Comparison of ENCODE assay signal across 1 cellular context in the genomic region with DNA sequence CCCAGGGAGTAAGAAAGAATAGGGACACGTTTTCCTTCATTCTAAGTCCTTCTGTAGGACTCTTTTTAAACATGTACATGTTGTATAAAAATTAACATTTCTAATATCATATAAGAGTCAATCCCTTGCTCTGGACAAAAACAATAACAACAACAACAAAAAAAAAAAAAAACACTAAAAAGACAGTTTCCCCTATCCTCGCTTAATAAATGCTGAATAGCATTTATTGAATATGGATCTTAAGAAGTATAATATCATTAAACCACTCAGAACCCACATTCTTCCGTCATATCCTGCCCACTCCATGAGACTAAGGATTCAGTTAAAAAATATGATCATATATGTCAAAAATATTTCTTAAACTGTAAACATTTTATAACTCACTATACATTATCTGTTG.
TF ChIP-seq lines count a peak whose summit lies in the region.

No MANE protein-coding gene starts in this region.

TF ChIP-seq in liver, 16 proteins besides CTCF, POLR2A, EP300 and RAD21 (continued from another document):
- TF ChIP-seq, protein P1, sequence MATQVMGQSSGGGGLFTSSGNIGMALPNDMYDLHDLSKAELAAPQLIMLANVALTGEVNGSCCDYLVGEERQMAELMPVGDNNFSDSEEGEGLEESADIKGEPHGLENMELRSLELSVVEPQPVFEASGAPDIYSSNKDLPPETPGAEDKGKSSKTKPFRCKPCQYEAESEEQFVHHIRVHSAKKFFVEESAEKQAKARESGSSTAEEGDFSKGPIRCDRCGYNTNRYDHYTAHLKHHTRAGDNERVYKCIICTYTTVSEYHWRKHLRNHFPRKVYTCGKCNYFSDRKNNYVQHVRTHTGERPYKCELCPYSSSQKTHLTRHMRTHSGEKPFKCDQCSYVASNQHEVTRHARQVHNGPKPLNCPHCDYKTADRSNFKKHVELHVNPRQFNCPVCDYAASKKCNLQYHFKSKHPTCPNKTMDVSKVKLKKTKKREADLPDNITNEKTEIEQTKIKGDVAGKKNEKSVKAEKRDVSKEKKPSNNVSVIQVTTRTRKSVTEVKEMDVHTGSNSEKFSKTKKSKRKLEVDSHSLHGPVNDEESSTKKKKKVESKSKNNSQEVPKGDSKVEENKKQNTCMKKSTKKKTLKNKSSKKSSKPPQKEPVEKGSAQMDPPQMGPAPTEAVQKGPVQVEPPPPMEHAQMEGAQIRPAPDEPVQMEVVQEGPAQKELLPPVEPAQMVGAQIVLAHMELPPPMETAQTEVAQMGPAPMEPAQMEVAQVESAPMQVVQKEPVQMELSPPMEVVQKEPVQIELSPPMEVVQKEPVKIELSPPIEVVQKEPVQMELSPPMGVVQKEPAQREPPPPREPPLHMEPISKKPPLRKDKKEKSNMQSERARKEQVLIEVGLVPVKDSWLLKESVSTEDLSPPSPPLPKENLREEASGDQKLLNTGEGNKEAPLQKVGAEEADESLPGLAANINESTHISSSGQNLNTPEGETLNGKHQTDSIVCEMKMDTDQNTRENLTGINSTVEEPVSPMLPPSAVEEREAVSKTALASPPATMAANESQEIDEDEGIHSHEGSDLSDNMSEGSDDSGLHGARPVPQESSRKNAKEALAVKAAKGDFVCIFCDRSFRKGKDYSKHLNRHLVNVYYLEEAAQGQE (IDR thresholded peaks at IDR 0.05), result no peak
- no peak for TF ChIP-seq GABPA (IDR thresholded peaks at IDR 0.05 in 1 of 2, conservative IDR thresholded peaks at IDR 0.05 in 1 of 2)
- no peak for TF ChIP-seq HNF4A (conservative IDR thresholded peaks at IDR 0.05)
- no peak for TF ChIP-seq HNF4G (IDR thresholded peaks at IDR 0.05)
- no peak for TF ChIP-seq EGR1 (IDR thresholded peaks at IDR 0.05; ENCODE audit: low read depth in 2 of 2)
- TF ChIP-seq RXRA (IDR thresholded peaks at IDR 0.05), result no peak
- TF ChIP-seq FOXA2 (IDR thresholded peaks at IDR 0.05), result no peak
- TF ChIP-seq, protein P2, sequence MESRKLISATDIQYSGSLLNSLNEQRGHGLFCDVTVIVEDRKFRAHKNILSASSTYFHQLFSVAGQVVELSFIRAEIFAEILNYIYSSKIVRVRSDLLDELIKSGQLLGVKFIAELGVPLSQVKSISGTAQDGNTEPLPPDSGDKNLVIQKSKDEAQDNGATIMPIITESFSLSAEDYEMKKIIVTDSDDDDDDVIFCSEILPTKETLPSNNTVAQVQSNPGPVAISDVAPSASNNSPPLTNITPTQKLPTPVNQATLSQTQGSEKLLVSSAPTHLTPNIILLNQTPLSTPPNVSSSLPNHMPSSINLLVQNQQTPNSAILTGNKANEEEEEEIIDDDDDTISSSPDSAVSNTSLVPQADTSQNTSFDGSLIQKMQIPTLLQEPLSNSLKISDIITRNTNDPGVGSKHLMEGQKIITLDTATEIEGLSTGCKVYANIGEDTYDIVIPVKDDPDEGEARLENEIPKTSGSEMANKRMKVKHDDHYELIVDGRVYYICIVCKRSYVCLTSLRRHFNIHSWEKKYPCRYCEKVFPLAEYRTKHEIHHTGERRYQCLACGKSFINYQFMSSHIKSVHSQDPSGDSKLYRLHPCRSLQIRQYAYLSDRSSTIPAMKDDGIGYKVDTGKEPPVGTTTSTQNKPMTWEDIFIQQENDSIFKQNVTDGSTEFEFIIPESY (IDR thresholded peaks at IDR 0.05), result no peak
- TF ChIP-seq, protein P3, sequence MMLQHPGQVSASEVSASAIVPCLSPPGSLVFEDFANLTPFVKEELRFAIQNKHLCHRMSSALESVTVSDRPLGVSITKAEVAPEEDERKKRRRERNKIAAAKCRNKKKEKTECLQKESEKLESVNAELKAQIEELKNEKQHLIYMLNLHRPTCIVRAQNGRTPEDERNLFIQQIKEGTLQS (IDR thresholded peaks at IDR 0.05), result no peak
